ENCODE assay signal across 25 cellular contexts in the genomic region with DNA sequence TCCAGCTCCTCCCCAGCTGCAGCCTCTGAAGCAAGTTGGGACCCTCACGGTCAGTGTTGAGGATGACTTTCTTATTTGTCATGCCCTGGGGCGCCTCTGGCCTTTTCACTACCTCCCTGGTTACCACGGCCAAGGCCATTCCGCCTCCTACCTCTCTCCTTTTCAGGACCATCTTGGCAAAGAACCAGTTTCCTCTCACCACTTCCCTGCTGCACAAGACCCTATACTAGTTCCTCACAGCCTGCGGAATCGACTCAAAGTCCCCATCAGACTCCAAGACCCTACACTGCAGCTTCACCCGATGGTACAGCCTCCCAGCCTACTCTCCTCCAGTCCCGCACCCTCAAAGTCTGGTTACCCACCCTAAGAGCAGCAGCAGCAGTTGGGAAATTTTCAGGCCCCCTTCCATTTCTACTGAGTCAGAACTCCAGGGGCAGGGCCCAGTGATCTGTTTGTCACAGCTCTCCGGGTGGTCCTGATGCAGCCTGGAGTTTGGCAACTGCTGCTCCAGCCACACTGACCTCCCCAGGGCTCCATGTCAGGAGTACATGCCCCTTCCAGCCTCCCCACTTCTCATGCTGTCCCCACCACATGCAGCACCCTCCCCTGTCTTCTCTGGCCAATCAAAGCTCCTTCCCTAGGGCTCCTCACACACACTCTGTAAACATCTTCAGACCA. TPM values are rescaled to one million over a fixed set of nuclear protein-coding genes. Genes with fewer than 3 reads are reported as not detected.
DNase-seq lines count a peak whose midpoint lies in the region; ATAC-seq and TF ChIP-seq lines count a peak whose summit lies in the region.
"Had no signal": no experiment of that assay in that cellular context is flagged by ENCODE, and none has a peak within 500 bp of the region (broad histone marks: within the 10 kb centered on the region; RNA-seq: fewer than 3 reads in every experiment).

No MANE protein-coding gene starts in this region.

- no peak overlapping the region for H3K27ac Mint-ChIP-seq in effector memory CD8-positive, alpha-beta T cell
- H3K27ac Mint-ChIP-seq: HFFc6 had no signal

- H3K9me3 ChIP-seq in SJSA1 (replicated peaks) (no peaks in the 10 kb centered on the region; the same call in 1 of the 2 replicates), psoas muscle (no peaks in the 10 kb centered on the region), adrenal gland (replicated peaks in 1 of 3) (no peaks in the 10 kb centered on the region)
- H3K9me3 ChIP-seq: colonic mucosa, vagina had no signal

- no peak for ATAC-seq in psoas muscle
- ATAC-seq in effector memory CD8-positive, alpha-beta T cell (replicated peaks): no peak
- ATAC-seq: activated CD4-positive, CD25-positive, alpha-beta regulatory T cell treated with anti-CD3 and anti-CD28 coated beads, Interleukin-2, amount 50 U/mL, for 24 hours; activated naive CD4-positive, alpha-beta T cell treated with anti-CD3 and anti-CD28 coated beads, Interleukin-2, amount 50 U/mL, for 72 hours; activated T-cell treated with anti-CD3 and anti-CD28 coated beads, Interleukin-2, amount 50 U/mL, for 4 hours; GM12878; K562; Panc1; SK-N-SH treated with all-trans-retinoic acid at 6 μM for 48 hours had no signal

- H3K4me3 ChIP-seq in SJSA1: no peak overlapping the region
- peak overlapping the region; percentile 60 for H3K4me3 ChIP-seq in psoas muscle
- no peak overlapping the region for H3K4me3 ChIP-seq in adrenal gland
- H3K4me3 ChIP-seq: colonic mucosa, GM12878, K562 had no signal

- H3K4me1 Mint-ChIP-seq in effector memory CD8-positive, alpha-beta T cell (ENCODE audit: low read depth in 2 of 2): no peaks in the 10 kb centered on the region

- H3K36me3 ChIP-seq in SJSA1 (no peaks in the 10 kb centered on the region), psoas muscle (ENCODE audit: insufficient read depth in 1 of 2, low read depth in 1 of 2) (no peaks in the 10 kb centered on the region), adrenal gland (replicated peaks in 1 of 2) (no peaks in the 10 kb centered on the region)
- H3K36me3 ChIP-seq: colonic mucosa, vagina had no signal

- H3K36me3 Mint-ChIP-seq in effector memory CD8-positive, alpha-beta T cell (ENCODE audit: insufficient read depth): no peaks in the 10 kb centered on the region
- H3K36me3 Mint-ChIP-seq: activated naive CD4-positive, alpha-beta T cell treated with anti-CD3 and anti-CD28 coated beads, Interleukin-2, amount 50 U/mL, for 72 hours had no signal

- H3K9me3 Mint-ChIP-seq in effector memory CD8-positive, alpha-beta T cell: no peaks in the 10 kb centered on the region
- H3K9me3 Mint-ChIP-seq: activated naive CD4-positive, alpha-beta T cell treated with anti-CD3 and anti-CD28 coated beads, Interleukin-2, amount 50 U/mL, for 72 hours; activated T-cell treated with anti-CD3 and anti-CD28 coated beads, Interleukin-2, amount 50 U/mL, for 4 hours; HFFc6 had no signal

- WGBS in psoas muscle, 3 donors: 50 to 66% (median 65%) methylated on average over 9 of the region's 9 CpGs
- 71 to 80% (median 75%) methylated on average over 9 of the region's 9 CpGs for WGBS in adrenal gland, 4 donors

- H3K4me3 Mint-ChIP-seq in effector memory CD8-positive, alpha-beta T cell: no peak overlapping the region
- H3K4me3 Mint-ChIP-seq: activated T-cell treated with anti-CD3 and anti-CD28 coated beads, Interleukin-2, amount 50 U/mL, for 4 hours; HFFc6 had no signal

- H3K4me1 ChIP-seq in SJSA1 (replicated peaks) (peaks cover 56% of the 10 kb centered on the region), psoas muscle (no peaks in the 10 kb centered on the region), adrenal gland (replicated peaks in 1 of 2) (no peaks in the 10 kb centered on the region)
- H3K4me1 ChIP-seq: colonic mucosa, vagina had no signal

- no peak for TF ChIP-seq POLR2A in adrenal gland (IDR thresholded peaks at IDR 0.05)

- H3K27ac ChIP-seq in SJSA1 (peak overlapping the region; percentile 98), psoas muscle (peak overlapping the region; percentile 74), adrenal gland (no peak overlapping the region)
- H3K27ac ChIP-seq: C4-2B, colonic mucosa, epithelial cell of prostate, vagina had no signal

- DNase-seq in CD1c-positive myeloid dendritic cell (ENCODE audit: extremely low spot score) (peak; percentile 16), SJSA1 (ENCODE audit: low read depth in 1 of 2, low spot score in 2 of 2) (peak; percentile 97 to 98), iris pigment epithelial cell (ENCODE audit: low read depth) (peak; percentile 6), psoas muscle (no peak), SW480 (ENCODE audit: low spot score) (no peak), NOMO-1 treated with DMSO at 0.1 percent for 48 hours (lab: John Stamatoyannopoulos, UW; ENCODE audit: unreplicated experiment) (no peak), adrenal gland (no peak)
- no peak for DNase-seq in effector memory CD8-positive, alpha-beta T cell
- DNase-seq: activated T-cell treated with anti-CD3 and anti-CD28 coated beads, Interleukin-2, amount 50 U/mL, for 4 hours; colonic mucosa; DMS 273 treated with DMSO at 0.1 percent for 48 hours; HFFc6; NCI-H1694; small intestine; stimulated activated CD4-positive, alpha-beta T cell treated with anti-CD3 and anti-CD28 coated beads, Interleukin-4, amount 100 ng/mL, for 24 hours; T1000 had no signal

- H3K27me3 ChIP-seq in SJSA1 (replicated peaks) (no peaks in the 10 kb centered on the region), psoas muscle (ENCODE audit: insufficient read depth in 3 of 3, low read length in 2 of 3) (no peaks in the 10 kb centered on the region), adrenal gland (no peaks in the 10 kb centered on the region)
- H3K27me3 ChIP-seq: colonic mucosa, vagina had no signal

- TF ChIP-seq CTCF in psoas muscle (IDR thresholded peaks at IDR 0.05): no peak
- no peak for TF ChIP-seq CTCF in adrenal gland (IDR thresholded peaks at IDR 0.05)

- peaks cover 60 to 80% of the 10 kb centered on the region in 2 donors for H3K27me3 Mint-ChIP-seq in effector memory CD8-positive, alpha-beta T cell

- intact Hi-C loops in psoas muscle (cut with DNase I) (loop anchor here in 1 of 2 donors (5.0 kb wide), 1 partner anchor 53 kb away; no protein-coding TSS in a partner anchor), adrenal gland (cut with DNase I) (no loop called here)

RNA-seq across cellular contexts. Expression of gene VWF, which starts 5.4 kb away (rescaled TPM):
- 0.09 and 0.50 TPM in 2 replicates for total RNA-seq in SJSA1 (2014; rRNA removed; shearing (Covaris generic))
- 100 to 1,000 TPM in 3 of 4 donors, 10 to 100 TPM in 1; 99.3 to 206 (median 145) TPM for total RNA-seq in psoas muscle
- 100 to 1,000 TPM in 1 of 3 donors, 10 to 100 TPM in 2; 49.6 to 122 (median 78.1) TPM for polyA plus RNA-seq in psoas muscle
- total RNA-seq in adrenal gland: 10 to 100 TPM; 19.9 to 60.1 (median 46.3) TPM
- 10 to 100 TPM in 2 of 3 donors, 1 to 10 TPM in 1; 7.8 to 38.4 (median 10.5) TPM for polyA plus RNA-seq in adrenal gland
- polyA plus RNA-seq: K562 had no signal

Comparison
In these comparisons a context has a peak if more than half of its experiments do, and no peak if none do; other contexts are left out.
1. DNase-seq: peak in CD1c-positive myeloid dendritic cell (single experiment), SJSA1 (2 of 2) and iris pigment epithelial cell (single experiment); none in psoas muscle (0 of 2), effector memory CD8-positive, alpha-beta T cell (0 of 3), SW480 (single experiment), NOMO-1 treated with DMSO at 0.1 percent for 48 hours (single experiment) and adrenal gland (0 of 7).
2. H3K27ac ChIP-seq: peak in SJSA1 (single experiment) and psoas muscle (single experiment); none in adrenal gland (0 of 5).
3. RNA of gene VWF, which starts 5.4 kb away (total RNA-seq): 99.3 to 206 TPM in psoas muscle and 19.9 to 60.1 TPM in adrenal gland; 0.09 to 0.50 TPM in SJSA1; every median in the first group is over 10 times any median in the second.